Comparison of ENCODE assay signal across 16 cellular contexts in the genomic region with DNA sequence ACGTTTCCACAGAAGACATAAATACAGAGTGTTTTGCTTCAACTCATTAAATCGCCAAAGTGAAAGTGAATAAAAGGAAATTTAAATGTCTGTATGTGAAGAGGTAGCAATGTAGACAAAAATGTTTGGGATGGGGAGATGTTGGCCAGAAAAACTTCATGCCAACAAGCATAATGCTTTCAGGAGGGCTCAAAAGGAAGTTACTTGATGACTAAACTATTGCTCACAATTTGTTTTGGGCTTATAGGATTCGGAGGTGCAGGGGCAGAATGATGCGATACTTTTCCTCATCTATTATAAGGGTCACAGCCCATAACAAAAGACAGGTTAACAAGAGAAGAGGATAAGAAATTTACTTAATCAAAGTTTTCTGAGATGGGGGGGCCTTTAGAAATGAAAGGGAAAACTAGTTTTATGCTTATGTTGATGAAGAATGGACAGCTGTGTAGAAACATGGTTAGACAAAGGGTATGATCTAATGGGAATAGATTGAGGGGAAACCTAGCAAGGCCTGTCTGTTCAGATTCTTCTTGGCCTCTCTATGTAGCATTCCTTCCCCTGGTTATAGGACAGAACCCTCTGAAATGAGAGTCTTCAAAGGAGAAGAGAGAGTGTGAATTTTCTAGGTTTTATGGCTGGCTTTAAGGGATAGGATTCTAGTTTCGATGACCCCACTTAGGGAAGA.
DNase-seq lines count a peak whose midpoint lies in the region; ATAC-seq, FAIRE-seq and TF ChIP-seq lines count a peak whose summit lies in the region.
"Had no signal": no experiment of that assay in that cellular context is flagged by ENCODE, and none has a peak within 500 bp of the region (broad histone marks: within the 10 kb centered on the region; RNA-seq: fewer than 3 reads in every experiment).

No MANE protein-coding gene starts in this region.

- DNase-seq in A549 (ENCODE audit: low read depth in 1 of 2, low spot score in 1 of 2): peak in 1 of 2 experiments; percentile 15
- peak; percentile 40 for DNase-seq in HFFc6
- DNase-seq in astrocyte (ENCODE audit: low read depth): peak; percentile 66
- no peak for DNase-seq in keratinocyte (ENCODE audit: low read depth, low spot score)
- no peak for DNase-seq in NCI-H1092 (lab: John Stamatoyannopoulos, UW)
- DNase-seq in GDM1 (lab: John Stamatoyannopoulos, UW): no peak
- DNase-seq in stimulated activated CD4-positive, alpha-beta T cell treated with anti-CD3 and anti-CD28 coated beads, Interleukin-12 subunit alpha, Interleukin-12 subunit beta, amount 100 ng/mL, for 4 hours: no peak
- DNase-seq: activated CD4-positive, alpha-beta T cell treated with anti-CD3 and anti-CD28 coated beads, Interleukin-2, amount 50 U/mL, for 1 hour; left lung; NCI-H1105 treated with DMSO at 0.1 percent for 48 hours; small intestine; T1000 had no signal

- CTCF ChIA-PET in A549 (lab: Yijun Ruan, JAX): interaction anchor here (0.8 kb wide), 1 partner anchor 20 kb away, joined by 3 read pairs; no protein-coding TSS in a partner anchor

- peak overlapping the region; percentile 33 to 47; a peak in 5 of 6 replicates for H3K27ac ChIP-seq in A549
- peak overlapping the region; percentile 22 for H3K27ac ChIP-seq in astrocyte (ENCODE audit: low read depth, low read length)
- no peak overlapping the region for H3K27ac ChIP-seq in keratinocyte (ENCODE audit: control insufficient read depth, insufficient read depth, low read length)
- H3K27ac ChIP-seq: left lung, neural progenitor cell had no signal

- no peaks in the 10 kb centered on the region for H3K9me3 Mint-ChIP-seq in HFFc6
- H3K9me3 Mint-ChIP-seq in astrocyte (ENCODE audit: unreplicated experiment): no peaks in the 10 kb centered on the region
- H3K9me3 Mint-ChIP-seq: activated T-helper 2 cell treated with anti-CD3 and anti-CD28 coated beads, Interferon-gamma antibody, Interleukin-2, Interleukin-4, amounts not matched to agents 10 μg/mL and 5 μg/mL and 100 μg/mL, durations not matched to agents 14 hours and 24 hours and 36 hours; neural progenitor cell had no signal

- no peak for TF ChIP-seq EP300 in A549 (IDR thresholded peaks at IDR 0.05)

- peaks cover 15% of the 10 kb centered on the region for H3K4me1 ChIP-seq in A549
- H3K4me1 ChIP-seq in astrocyte (ENCODE audit: insufficient read depth, low read length): peaks cover 9% of the 10 kb centered on the region
- peaks cover 16% of the 10 kb centered on the region for H3K4me1 ChIP-seq in keratinocyte (ENCODE audit: control insufficient read depth, extremely low read depth, insufficient read depth, low read length)

- H4K20me1 ChIP-seq in astrocyte (ENCODE audit: insufficient read depth, low read length) (no peaks in the 10 kb centered on the region), keratinocyte (ENCODE audit: control insufficient read depth, extremely low read depth, insufficient read depth, low read length) (no peaks in the 10 kb centered on the region)

- TF ChIP-seq POLR2A in A549 (IDR thresholded peaks at IDR 0.05; ENCODE audit: low read length): no peak

- H3K36me3 Mint-ChIP-seq in HFFc6 (ENCODE audit: low read depth) (no peaks in the 10 kb centered on the region; the same call in 1 of the 2 replicates), astrocyte (ENCODE audit: low read depth, unreplicated experiment) (no peaks in the 10 kb centered on the region)

- POLR2A ChIA-PET in A549 (lab: Yijun Ruan, JAX): no interaction called here

- H3K9ac ChIP-seq in astrocyte (ENCODE audit: low read length) (no peak overlapping the region), keratinocyte (ENCODE audit: control insufficient read depth, extremely low read depth, insufficient read depth, low read length) (no peak overlapping the region)
- H3K9ac ChIP-seq: neural progenitor cell had no signal

- H3K27ac Mint-ChIP-seq in HFFc6 (peak overlapping the region; percentile 79), astrocyte (ENCODE audit: unreplicated experiment) (peak overlapping the region; percentile 97)
- H3K27ac Mint-ChIP-seq: activated T-helper 2 cell treated with anti-CD3 and anti-CD28 coated beads, Interferon-gamma antibody, Interleukin-2, Interleukin-4, amounts not matched to agents 10 μg/mL and 5 μg/mL and 100 μg/mL, durations not matched to agents 14 hours and 24 hours and 36 hours; neural progenitor cell had no signal

- no peaks in the 10 kb centered on the region for H3K27me3 ChIP-seq in astrocyte (ENCODE audit: insufficient read depth, low read length)
- no peaks in the 10 kb centered on the region for H3K27me3 ChIP-seq in keratinocyte (ENCODE audit: control insufficient read depth, extremely low read depth, insufficient read depth, low read length)
- H3K27me3 ChIP-seq: left lung, neural progenitor cell had no signal

- peak overlapping the region; percentile 75 for H3K4me2 ChIP-seq in A549
- H3K4me2 ChIP-seq in astrocyte (ENCODE audit: low read length): peak overlapping the region; percentile 52
- H3K4me2 ChIP-seq in keratinocyte (ENCODE audit: control insufficient read depth, extremely low read depth, insufficient read depth, low read depth, low read length): peak overlapping the region; percentile 14
- H3K4me2 ChIP-seq: neural progenitor cell had no signal

- 20% methylated on average over 5 of the region's 5 CpGs for WGBS in A549 (ENCODE audit: missing lambda C conversion rate)

- FAIRE-seq in A549 (lab: Jason Lieb, UNC) (peak; percentile 13), astrocyte (lab: Jason Lieb, UNC) (peak; percentile 87), keratinocyte (lab: Jason Lieb, UNC) (peak; percentile 84)
- FAIRE-seq: small intestine had no signal

- no peaks in the 10 kb centered on the region for H3K36me3 ChIP-seq in astrocyte (ENCODE audit: insufficient read depth, low read length)
- no peaks in the 10 kb centered on the region for H3K36me3 ChIP-seq in keratinocyte (ENCODE audit: control insufficient read depth in 2 of 2, extremely low read depth in 1 of 2, insufficient read depth in 2 of 2, low read length in 2 of 2)
- H3K36me3 ChIP-seq: left lung, neural progenitor cell had no signal

- H3K27me3 Mint-ChIP-seq in HFFc6 (ENCODE audit: insufficient read depth): no peaks in the 10 kb centered on the region; the same call in 1 of the 2 replicates
- peaks cover 2% of the 10 kb centered on the region for H3K27me3 Mint-ChIP-seq in astrocyte (ENCODE audit: low read depth, unreplicated experiment)

- TF ChIP-seq CTCF in A549 (IDR thresholded peaks at IDR 0.05) (no peak), HFFc6 (IDR thresholded peaks at IDR 0.05) (no peak), astrocyte (IDR thresholded peaks at IDR 0.05; ENCODE audit: insufficient read depth, low read depth, low read length) (no peak), keratinocyte (optimal IDR thresholded peaks at IDR 0.05 in 1 of 3, IDR thresholded peaks at IDR 0.05 in 1 of 3, conservative IDR thresholded peaks at IDR 0.05 in 1 of 3; ENCODE audit: extremely low read depth in 1 of 3, insufficient read depth in 2 of 3, low read length in 3 of 3) (no peak)

- H2AFZ ChIP-seq in astrocyte (ENCODE audit: low read depth, low read length) (peak overlapping the region; percentile 3), keratinocyte (ENCODE audit: control insufficient read depth, low read length) (no peak overlapping the region)

- H3K79me2 ChIP-seq in astrocyte (ENCODE audit: insufficient read depth, low read length) (no peaks in the 10 kb centered on the region), keratinocyte (ENCODE audit: control insufficient read depth, insufficient read depth, low read length) (no peaks in the 10 kb centered on the region)

- no peak for TF ChIP-seq RAD21 in A549 (conservative IDR thresholded peaks at IDR 0.05 in 1 of 2, IDR thresholded peaks at IDR 0.05 in 1 of 2)

- H3K9me1 ChIP-seq in keratinocyte (ENCODE audit: control insufficient read depth, extremely low read depth, insufficient read depth, low read length): peaks cover 2% of the 10 kb centered on the region

- H3K9me3 ChIP-seq in A549 (no peaks in the 10 kb centered on the region), astrocyte (ENCODE audit: insufficient read depth, low read depth, low read length) (no peaks in the 10 kb centered on the region), keratinocyte (ENCODE audit: control insufficient read depth, low read depth, low read length) (no peaks in the 10 kb centered on the region)
- H3K9me3 ChIP-seq: left lung had no signal

- H3K4me1 Mint-ChIP-seq in HFFc6 (ENCODE audit: low read depth) (peaks cover 38% of the 10 kb centered on the region), astrocyte (ENCODE audit: low read depth, unreplicated experiment) (peaks cover 12% of the 10 kb centered on the region)

- peak in 1 of 2 experiments; percentile 69; a peak in 3 of 6 replicates for ATAC-seq in A549
- ATAC-seq in GM18858 (IDR thresholded peaks at IDR 0.05; ENCODE audit: unreplicated experiment): no peak
- ATAC-seq: left lung, Panc1 had no signal

- 0 out of 3 replicates have a peak overlapping the region, but pooled peaks have one; percentile 9 for H3K4me3 ChIP-seq in A549
- no peak overlapping the region for H3K4me3 ChIP-seq in astrocyte (ENCODE audit: insufficient read depth, low read depth, low read length)
- no peak overlapping the region for H3K4me3 ChIP-seq in keratinocyte (ENCODE audit: control insufficient read depth in 2 of 3, extremely low read depth in 1 of 3, insufficient read depth in 2 of 3, low read depth in 1 of 3, low read length in 3 of 3)
- H3K4me3 ChIP-seq: left lung, neural progenitor cell had no signal

- H3K4me3 Mint-ChIP-seq in HFFc6: peak overlapping the region; percentile 77
- H3K4me3 Mint-ChIP-seq in astrocyte (ENCODE audit: unreplicated experiment): no peak overlapping the region
- H3K4me3 Mint-ChIP-seq: neural progenitor cell had no signal

- dilution Hi-C loops in keratinocyte (cut with MboI; ENCODE audit: extremely low pct_ligation_motif_present, low sequenced_read_pairs): no loop called here

TF ChIP-seq in A549, 52 proteins besides CTCF, POLR2A, EP300 and RAD21:
- TF ChIP-seq JUNB (IDR thresholded peaks at IDR 0.05) (peak; percentile 66), FOSL2 (IDR thresholded peaks at IDR 0.05) (peak; percentile 70; the same call in 1 of the 2 replicates), FOSL2 (CRISPR knock-in tag; IDR thresholded peaks at IDR 0.05) (peak; percentile 40), TFCP2L1 (CRISPR knock-in tag; IDR thresholded peaks at IDR 0.05) (no peak), CEBPB (IDR thresholded peaks at IDR 0.05) (no peak)

Comparison
In these comparisons a context has a peak if more than half of its experiments do, and no peak if none do; other contexts are left out.
1. DNase-seq: peak in HFFc6 (single experiment) and astrocyte (single experiment); none in keratinocyte (single experiment), NCI-H1092 (single experiment), GDM1 (single experiment) and stimulated activated CD4-positive, alpha-beta T cell treated with anti-CD3 and anti-CD28 coated beads, Interleukin-12 subunit alpha, Interleukin-12 subunit beta, amount 100 ng/mL, for 4 hours (single experiment).
2. H3K4me2 ChIP-seq: peak in every context shown above with its lines; median percentile 75 in A549; 52 in astrocyte; 14 in keratinocyte.